In the genomic region with DNA sequence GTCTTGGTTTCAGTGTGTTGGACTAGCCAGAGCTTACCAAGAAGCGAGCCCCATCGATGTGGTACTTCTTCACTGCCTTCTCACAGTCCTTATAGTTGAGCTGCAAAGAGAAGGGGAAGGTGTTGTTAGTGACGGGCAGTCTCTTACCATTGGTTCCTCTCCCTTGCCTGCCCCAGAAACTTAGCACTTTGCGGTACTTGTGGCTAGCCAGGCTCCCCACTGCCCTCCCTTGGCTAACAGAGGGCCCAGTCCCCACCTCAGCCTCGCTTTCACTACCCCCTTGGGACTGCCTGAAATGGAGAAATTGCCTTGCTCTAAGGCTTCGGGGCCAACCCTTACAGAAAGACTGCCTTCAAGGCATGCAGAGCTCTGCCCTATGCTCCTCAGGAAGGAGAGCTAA, we compare ENCODE assay signal across 9 cellular contexts. TPM values are rescaled to one million over a fixed set of nuclear protein-coding genes. Genes with fewer than 3 reads are reported as not detected.
DNase-seq lines count a peak whose midpoint lies in the region; ATAC-seq and TF ChIP-seq lines count a peak whose summit lies in the region.
"Had no signal": no experiment of that assay in that cellular context is flagged by ENCODE, and none has a peak within 500 bp of the region (broad histone marks: within the 10 kb centered on the region; RNA-seq: fewer than 3 reads in every experiment).

No MANE protein-coding gene starts in this region.

- H3K27me3 ChIP-seq in gastroesophageal sphincter (no peaks in the 10 kb centered on the region), prostate gland (replicated peaks; ENCODE audit: insufficient read depth) (no peaks in the 10 kb centered on the region)

- intact Hi-C loops in prostate gland (cut with DNase I), result no loop called here

- H3K4me1 ChIP-seq in gastroesophageal sphincter (peaks cover 0 to 17% (median 7%) of the 10 kb centered on the region in 3 donors), prostate gland (replicated peaks) (no peaks in the 10 kb centered on the region)

- no peak for TF ChIP-seq EP300 in gastroesophageal sphincter (IDR thresholded peaks at IDR 0.05)

- H3K9me3 ChIP-seq in gastroesophageal sphincter (peaks cover 0 to 3% (median 0%) of the 10 kb centered on the region in 3 donors), prostate gland (no peaks in the 10 kb centered on the region)

- H3K27ac ChIP-seq in gastroesophageal sphincter (no peak overlapping the region), prostate gland (no peak overlapping the region)

- TF ChIP-seq POLR2A in NB4 (IDR thresholded peaks at IDR 0.05; ENCODE audit: extremely low read depth, insufficient read length), result no peak
- no peak for TF ChIP-seq POLR2A in gastroesophageal sphincter (IDR thresholded peaks at IDR 0.05)
- TF ChIP-seq POLR2A in prostate gland (IDR thresholded peaks at IDR 0.05), result no peak

- ATAC-seq in GM18868 (IDR thresholded peaks at IDR 0.05; ENCODE audit: unreplicated experiment) (peak; percentile 85), HG02571 (IDR thresholded peaks at IDR 0.05; ENCODE audit: unreplicated experiment) (peak; percentile 75), esophagus mucosa (peak; percentile 78), gastroesophageal sphincter (no peak)

- no peaks in the 10 kb centered on the region for H3K36me3 ChIP-seq in gastroesophageal sphincter
- H3K36me3 ChIP-seq in prostate gland, result no peaks in the 10 kb centered on the region

- peak; percentile 100 for DNase-seq in NB4 (ENCODE audit: low read depth)
- DNase-seq in NCI-H2029 (lab: John Stamatoyannopoulos, UW), result no peak
- DNase-seq in prostate gland (ENCODE audit: low spot score), result no peak
- no peak for DNase-seq in NCI-H2081 treated with DMSO at 0.1 percent for 48 hours (lab: John Stamatoyannopoulos, UW)

- 87 to 88% methylated on average over 4 to 5 of the region's 6 CpGs for WGBS in gastroesophageal sphincter (ENCODE audit: low coverage in 1 of 2), 2 donors
- WGBS in prostate gland, result 71% methylated on average over 6 of the region's 6 CpGs

- TF ChIP-seq CTCF in NB4 (IDR thresholded peaks at IDR 0.05; ENCODE audit: low read depth, low read length) (no peak), gastroesophageal sphincter (IDR thresholded peaks at IDR 0.05) (no peak), prostate gland (IDR thresholded peaks at IDR 0.05) (no peak)

- H3K4me3 ChIP-seq in NB4 (ENCODE audit: low read depth, low read length), result no peak overlapping the region
- no peak overlapping the region for H3K4me3 ChIP-seq in gastroesophageal sphincter
- no peak overlapping the region for H3K4me3 ChIP-seq in prostate gland

RNA-seq across cellular contexts. Expression of a gene that starts 4.3 kb away (rescaled TPM):
- total RNA-seq in esophagus mucosa, result 3.0 TPM
- 10 to 100 TPM in 1 of 4 donors, 1 to 10 TPM in 3; 5.5 to 17.0 (median 8.3) TPM for total RNA-seq in gastroesophageal sphincter
- total RNA-seq in prostate gland, result 10 to 100 TPM in 1 of 2 donors, 1 to 10 TPM in 1; 3.3 to 11.3 TPM
- total RNA-seq: endothelial cell of umbilical vein had no signal
